27 cellular contexts compared by ENCODE assay signal in the genomic region with DNA sequence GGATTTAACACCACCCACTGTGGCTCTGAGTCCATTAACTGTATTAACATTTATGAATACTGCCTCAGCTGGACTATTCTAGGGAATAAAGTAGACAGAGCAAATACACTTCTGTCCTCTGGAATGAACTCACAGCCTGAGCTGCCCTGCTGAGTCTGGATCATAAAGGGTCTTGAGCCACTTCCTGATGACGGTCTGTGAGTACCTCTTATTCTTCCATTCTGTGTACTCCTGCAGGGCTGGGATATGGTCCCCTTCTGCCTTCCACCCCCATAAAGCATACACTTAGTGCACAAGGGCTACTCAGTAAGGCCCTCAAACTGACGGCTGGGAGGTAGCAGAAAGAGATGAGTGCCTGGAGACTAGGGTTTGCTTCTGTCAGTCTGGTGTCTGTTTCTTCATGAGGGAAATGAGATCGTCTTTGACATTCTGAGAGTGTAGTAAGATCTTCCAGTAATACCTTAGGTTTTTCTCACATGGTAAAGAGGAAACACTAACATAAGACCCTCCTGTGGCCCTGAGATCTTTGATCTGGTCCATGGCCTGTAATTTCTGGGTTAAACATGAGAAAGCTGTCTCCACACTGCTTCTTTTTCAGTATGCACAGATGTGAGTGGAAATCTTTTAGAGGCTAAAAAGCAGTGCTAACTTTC. TPM values are rescaled to one million over a fixed set of nuclear protein-coding genes. Genes with fewer than 3 reads are reported as not detected.
DNase-seq lines count a peak whose midpoint lies in the region; ATAC-seq and TF ChIP-seq lines count a peak whose summit lies in the region.
"Had no signal": no experiment of that assay in that cellular context is flagged by ENCODE, and none has a peak within 500 bp of the region (broad histone marks: within the 10 kb centered on the region; RNA-seq: fewer than 3 reads in every experiment).

No MANE protein-coding gene starts in this region.

- 45 to 48% methylated on average over 3 of the region's 3 CpGs for WGBS in GM23248 (ENCODE audit: low coverage in 1 of 2, low lambda C conversion rate in 2 of 2, missing lambda C conversion rate in 2 of 2), 2 experiments
- WGBS in transverse colon (ENCODE audit: low coverage in 1 of 2), 2 donors = 81% methylated on average over 3 of the region's 3 CpGs; no CpG with 5 or more reads in 1 of the 2 donors

- no peaks in the 10 kb centered on the region for H3K9me3 ChIP-seq in lower lobe of right lung
- H3K9me3 ChIP-seq in GM23248 (ENCODE audit: low read depth) = no peaks in the 10 kb centered on the region
- H3K9me3 ChIP-seq in transverse colon = no peaks in the 10 kb centered on the region
- H3K9me3 ChIP-seq: gastroesophageal sphincter, Peyer's patch, tibial nerve had no signal

- TF ChIP-seq CTCF in lower lobe of right lung (IDR thresholded peaks at IDR 0.05) (no peak), transverse colon (IDR thresholded peaks at IDR 0.05) (no peak)

- H4K20me1 ChIP-seq in GM23248 (ENCODE audit: insufficient read depth) = no peaks in the 10 kb centered on the region

- H3K4me1 ChIP-seq in lower lobe of right lung = no peaks in the 10 kb centered on the region
- H3K4me1 ChIP-seq in GM23248 (ENCODE audit: insufficient read depth) = no peaks in the 10 kb centered on the region
- H3K4me1 ChIP-seq in transverse colon = no peaks in the 10 kb centered on the region
- H3K4me1 ChIP-seq: gastroesophageal sphincter, Peyer's patch, tibial nerve had no signal

- no peak overlapping the region for H2AFZ ChIP-seq in GM23248
- H2AFZ ChIP-seq: GM23338, hepatocyte had no signal

- H3K36me3 ChIP-seq in H7 (replicated peaks; ENCODE audit: control insufficient read depth, insufficient read depth, low read length) = no peaks in the 10 kb centered on the region
- H3K36me3 ChIP-seq in lower lobe of right lung = no peaks in the 10 kb centered on the region
- H3K36me3 ChIP-seq in GM23248 (ENCODE audit: low read depth) = no peaks in the 10 kb centered on the region
- no peaks in the 10 kb centered on the region for H3K36me3 ChIP-seq in transverse colon
- H3K36me3 ChIP-seq: gastroesophageal sphincter, Peyer's patch, tibial nerve had no signal

- no peak overlapping the region for H3K27ac ChIP-seq in lower lobe of right lung
- no peak overlapping the region for H3K27ac ChIP-seq in GM23248
- H3K27ac ChIP-seq in transverse colon = no peak overlapping the region
- H3K27ac ChIP-seq: gastroesophageal sphincter, hepatocyte, Peyer's patch, skin epidermis, tibial nerve had no signal

- H3K4me2 ChIP-seq in GM23248 (ENCODE audit: unreplicated experiment) = no peak overlapping the region
- H3K4me2 ChIP-seq: GM23338, hepatocyte had no signal

- no peak for DNase-seq in T-helper 1 cell
- DNase-seq in H7 = peak; percentile 8
- no peak for DNase-seq in activated T-helper 1 cell treated with anti-CD3 and anti-CD28 coated beads, Interleukin-12 subunit alpha, Interleukin-12 subunit beta, Interleukin-2, Interleukin-4 antibody, amounts not matched to agents 30 ng/mL and 10 ng/mL and 1 ng/mL, durations not matched to agents 14 hours and 24 hours and 36 hours (ENCODE audit: low spot score)
- no peak for DNase-seq in lower lobe of right lung
- no peak for DNase-seq in GM23248
- DNase-seq in transverse colon = no peak
- no peak for DNase-seq in immature natural killer cell
- DNase-seq: activated CD4-positive, CD25-positive, alpha-beta regulatory T cell treated with anti-CD3 and anti-CD28 coated beads, Interleukin-2, amount 50 U/mL, for 72 hours; AML-193; CD4-positive, alpha-beta memory T cell; DMS 273 treated with DMSO at 0.1 percent for 48 hours; HFFc6; Karpas-422; left colon; NCI-H1694; NCI-H526; NK-92 treated with Interleukin-12 subunit alpha and Interleukin-12 subunit beta, amount 100 ng/mL, for 24 hours; Peyer's patch; SIG-M5; SW 1271 had no signal

- peak; percentile 44 to 61 for ATAC-seq in lower lobe of right lung
- ATAC-seq: gastroesophageal sphincter, GM23338, left colon had no signal

- TF ChIP-seq EP300 in transverse colon (IDR thresholded peaks at IDR 0.05; ENCODE audit: low read depth) = no peak

- no peak overlapping the region for H3K9ac ChIP-seq in GM23248

- peaks cover 41% of the 10 kb centered on the region for H3K4me1 Mint-ChIP-seq in T-helper 1 cell treated with Interleukin-12 subunit alpha and Interleukin-12 subunit beta and Interleukin-4 antibody, amounts not matched to agents 30 μg/mL and 1 μg/mL, for 36 hours (ENCODE audit: low read depth)
- H3K4me1 Mint-ChIP-seq in activated T-helper 1 cell treated with anti-CD3 and anti-CD28 coated beads, Interleukin-12 subunit alpha, Interleukin-12 subunit beta, Interleukin-2, Interleukin-4 antibody, amounts not matched to agents 30 ng/mL and 10 ng/mL and 1 ng/mL, durations not matched to agents 14 hours and 24 hours and 36 hours (ENCODE audit: low read depth) = peaks cover 63% of the 10 kb centered on the region
- H3K4me1 Mint-ChIP-seq in immature natural killer cell = peaks cover 24 to 61% of the 10 kb centered on the region in 2 donors
- H3K4me1 Mint-ChIP-seq: GM23338 had no signal

- peaks cover under 1% of the 10 kb centered on the region for H3K9me3 Mint-ChIP-seq in T-helper 1 cell treated with Interleukin-12 subunit alpha and Interleukin-12 subunit beta and Interleukin-4 antibody, amounts not matched to agents 30 μg/mL and 1 μg/mL, for 36 hours
- H3K9me3 Mint-ChIP-seq in activated T-helper 1 cell treated with anti-CD3 and anti-CD28 coated beads, Interleukin-12 subunit alpha, Interleukin-12 subunit beta, Interleukin-2, Interleukin-4 antibody, amounts not matched to agents 30 ng/mL and 10 ng/mL and 1 ng/mL, durations not matched to agents 14 hours and 24 hours and 36 hours = peaks cover under 1% of the 10 kb centered on the region
- H3K9me3 Mint-ChIP-seq in immature natural killer cell = no peaks in the 10 kb centered on the region
- H3K9me3 Mint-ChIP-seq: central memory CD8-positive, alpha-beta T cell; GM23338; HFFc6 had no signal

- no peak for TF ChIP-seq POLR2A in transverse colon (IDR thresholded peaks at IDR 0.05)

- no peak overlapping the region for H3K4me3 Mint-ChIP-seq in T-helper 1 cell treated with Interleukin-12 subunit alpha and Interleukin-12 subunit beta and Interleukin-4 antibody, amounts not matched to agents 30 μg/mL and 1 μg/mL, for 36 hours
- no peak overlapping the region for H3K4me3 Mint-ChIP-seq in activated T-helper 1 cell treated with anti-CD3 and anti-CD28 coated beads, Interleukin-12 subunit alpha, Interleukin-12 subunit beta, Interleukin-2, Interleukin-4 antibody, amounts not matched to agents 30 ng/mL and 10 ng/mL and 1 ng/mL, durations not matched to agents 14 hours and 24 hours and 36 hours
- H3K4me3 Mint-ChIP-seq in immature natural killer cell = peak overlapping the region in 1 of 5 donors; percentile 4
- H3K4me3 Mint-ChIP-seq: central memory CD8-positive, alpha-beta T cell; GM23338; HFFc6 had no signal

- H3K27me3 Mint-ChIP-seq in T-helper 1 cell treated with Interleukin-12 subunit alpha and Interleukin-12 subunit beta and Interleukin-4 antibody, amounts not matched to agents 30 μg/mL and 1 μg/mL, for 36 hours (ENCODE audit: low read depth) = no peaks in the 10 kb centered on the region
- no peaks in the 10 kb centered on the region for H3K27me3 Mint-ChIP-seq in activated T-helper 1 cell treated with anti-CD3 and anti-CD28 coated beads, Interleukin-12 subunit alpha, Interleukin-12 subunit beta, Interleukin-2, Interleukin-4 antibody, amounts not matched to agents 30 ng/mL and 10 ng/mL and 1 ng/mL, durations not matched to agents 14 hours and 24 hours and 36 hours (ENCODE audit: insufficient read depth)
- H3K27me3 Mint-ChIP-seq in immature natural killer cell (ENCODE audit: low read depth in 3 of 3) = peaks cover 0 to 2% (median 0%) of the 10 kb centered on the region in 3 donors
- H3K27me3 Mint-ChIP-seq: CD4-positive, alpha-beta memory T cell; central memory CD8-positive, alpha-beta T cell had no signal

- intact Hi-C loops in activated T-helper 1 cell treated with anti-CD3 and anti-CD28 coated beads, Interleukin-12 subunit alpha, Interleukin-12 subunit beta, Interleukin-2, Interleukin-4 antibody, amounts not matched to agents 30 ng/mL and 10 ng/mL and 1 ng/mL, durations not matched to agents 14 hours and 24 hours and 36 hours (cut with micrococcal nuclease) = no loop called here
- intact Hi-C loops in lower lobe of right lung (cut with DNase I) (no loop called here), transverse colon (cut with DNase I; ENCODE audit: low total_unique reads) (no loop called here)

- H3K36me3 Mint-ChIP-seq in T-helper 1 cell treated with Interleukin-12 subunit alpha and Interleukin-12 subunit beta and Interleukin-4 antibody, amounts not matched to agents 30 μg/mL and 1 μg/mL, for 36 hours (ENCODE audit: low read depth) = no peaks in the 10 kb centered on the region
- H3K36me3 Mint-ChIP-seq in activated T-helper 1 cell treated with anti-CD3 and anti-CD28 coated beads, Interleukin-12 subunit alpha, Interleukin-12 subunit beta, Interleukin-2, Interleukin-4 antibody, amounts not matched to agents 30 ng/mL and 10 ng/mL and 1 ng/mL, durations not matched to agents 14 hours and 24 hours and 36 hours (ENCODE audit: low read depth) = no peaks in the 10 kb centered on the region
- no peaks in the 10 kb centered on the region for H3K36me3 Mint-ChIP-seq in immature natural killer cell
- H3K36me3 Mint-ChIP-seq: CD4-positive, alpha-beta memory T cell had no signal

- no peak overlapping the region for H3K4me3 ChIP-seq in H7 (ENCODE audit: insufficient read depth, low read depth, low read length)
- no peak overlapping the region for H3K4me3 ChIP-seq in lower lobe of right lung
- no peak overlapping the region for H3K4me3 ChIP-seq in GM23248
- H3K4me3 ChIP-seq in transverse colon = no peak overlapping the region
- H3K4me3 ChIP-seq: gastroesophageal sphincter, GM23338, hepatocyte, Peyer's patch, skin epidermis, tibial nerve had no signal

- H3K27ac Mint-ChIP-seq in T-helper 1 cell treated with Interleukin-12 subunit alpha and Interleukin-12 subunit beta and Interleukin-4 antibody, amounts not matched to agents 30 μg/mL and 1 μg/mL, for 36 hours = peak overlapping the region; percentile 33
- H3K27ac Mint-ChIP-seq in activated T-helper 1 cell treated with anti-CD3 and anti-CD28 coated beads, Interleukin-12 subunit alpha, Interleukin-12 subunit beta, Interleukin-2, Interleukin-4 antibody, amounts not matched to agents 30 ng/mL and 10 ng/mL and 1 ng/mL, durations not matched to agents 14 hours and 24 hours and 36 hours = peak overlapping the region; percentile 56
- H3K27ac Mint-ChIP-seq in immature natural killer cell = peak overlapping the region in 1 of 6 donors; percentile 43
- H3K27ac Mint-ChIP-seq: GM23338, HFFc6 had no signal

- H3F3A ChIP-seq in GM23248 (ENCODE audit: insufficient read depth) = no peaks in the 10 kb centered on the region

- no peaks in the 10 kb centered on the region for H3K27me3 ChIP-seq in H7 (ENCODE audit: control insufficient read depth, insufficient read depth, low read length)
- H3K27me3 ChIP-seq in lower lobe of right lung (ENCODE audit: low read depth) = no peaks in the 10 kb centered on the region
- H3K27me3 ChIP-seq in GM23248 (replicated peaks; ENCODE audit: insufficient read depth) = peaks cover 61% of the 10 kb centered on the region
- H3K27me3 ChIP-seq in transverse colon = no peaks in the 10 kb centered on the region
- H3K27me3 ChIP-seq: gastroesophageal sphincter, hepatocyte, Peyer's patch, tibial nerve had no signal

- H3K79me2 ChIP-seq in GM23248 (ENCODE audit: insufficient read depth) = no peaks in the 10 kb centered on the region
- H3K79me2 ChIP-seq: hepatocyte had no signal

- no peaks in the 10 kb centered on the region for H3K9me2 ChIP-seq in GM23248 (ENCODE audit: insufficient read depth)

- in situ Hi-C loops in GM23248 (cut with MboI) = no loop called here
- in situ Hi-C loops in transverse colon (cut with MboI; ENCODE audit: low pct_ligation_motif_present in 1 of 4, low pct_unique_long_range_greater_than_20kb in 1 of 4, low sequenced_read_pairs in 3 of 4) = no loop called here

RNA-seq across cellular contexts. Expression of gene ST6GAL1, which starts 12.5 kb away (rescaled TPM):
- 53.5 and 62.2 TPM in 2 replicates for total RNA-seq in H7 (2014; rRNA removed; shearing (Covaris generic))
- 147 and 148 TPM in 2 replicates for total RNA-seq in activated T-helper 1 cell treated with anti-CD3 and anti-CD28 coated beads, Interleukin-12 subunit alpha, Interleukin-12 subunit beta, Interleukin-2, Interleukin-4 antibody, amounts not matched to agents 30 ng/mL and 10 ng/mL and 1 ng/mL, durations not matched to agents 14 hours and 24 hours and 36 hours
- 72.7 TPM for total RNA-seq in lower lobe of right lung
- total RNA-seq in GM23248 (2014; rRNA removed; shearing (Covaris generic)) = not detected in 2 replicates
- 0.20 and 0.41 TPM in 2 replicates for polyA plus RNA-seq in GM23248 (2016; fragmentation: Nextera tagmentation; extraction: Ambion mirVana)
- total RNA-seq in transverse colon = 10 to 100 TPM; 22.4 to 50.5 (median 31.2) TPM
- 100 to 1,000 TPM in 1 of 3 donors, 10 to 100 TPM in 2; 49.8 to 142 (median 74.4) TPM for polyA plus RNA-seq in immature natural killer cell

Comparison
In these comparisons a context has a peak if more than half of its experiments do, and no peak if none do; other contexts are left out.
1. RNA of gene ST6GAL1, which starts 12.5 kb away (total RNA-seq): 147 to 148 TPM in activated T-helper 1 cell treated with anti-CD3 and anti-CD28 coated beads, Interleukin-12 subunit alpha, Interleukin-12 subunit beta, Interleukin-2, Interleukin-4 antibody, amounts not matched to agents 30 ng/mL and 10 ng/mL and 1 ng/mL, durations not matched to agents 14 hours and 24 hours and 36 hours, 72.7 TPM in lower lobe of right lung (single experiment), 53.5 to 62.2 TPM in H7 and 22.4 to 50.5 TPM in transverse colon; not detected in GM23248; every median in the first group is over 10 times any median in the second.